ENCODE assay signal across 3 cellular contexts in the genomic region with DNA sequence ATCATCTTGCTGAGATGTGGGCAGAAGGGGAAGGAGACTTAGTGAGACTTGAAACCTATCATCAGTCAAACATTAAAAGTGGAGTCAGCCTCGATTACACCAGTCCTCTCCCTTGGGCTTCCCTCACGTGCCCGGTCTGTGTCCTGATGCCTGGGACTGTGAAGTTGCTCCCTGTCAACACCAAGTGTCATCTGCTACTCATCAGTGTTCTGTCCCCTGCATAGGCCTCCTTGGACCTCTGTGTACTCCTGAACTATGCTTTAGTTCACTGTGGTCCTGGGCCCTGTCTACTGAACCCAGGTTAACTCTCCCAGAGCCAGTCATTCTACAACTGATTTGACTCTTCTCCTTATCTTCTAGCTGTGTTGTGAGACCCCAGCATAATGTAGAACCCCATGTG.
"Had no signal": no experiment of that assay in that cellular context is flagged by ENCODE, and none has a peak within 500 bp of the region (broad histone marks: within the 10 kb centered on the region; RNA-seq: fewer than 3 reads in every experiment).

No MANE protein-coding gene starts in this region.

- ATAC-seq: GM12878 had no signal

- DNase-seq: GDM1, GF-D8 had no signal

- H3K4me3 ChIP-seq: GM12878 had no signal
